9 cellular contexts compared by ENCODE assay signal in genomic region chr18:62869327-62869726, GRCh38.
DNase-seq lines count a peak whose midpoint lies in the region; ATAC-seq and TF ChIP-seq lines count a peak whose summit lies in the region.
"Had no signal": no experiment of that assay in that cellular context is flagged by ENCODE, and none has a peak within 500 bp of the region (broad histone marks: within the 10 kb centered on the region; RNA-seq: fewer than 3 reads in every experiment).

No MANE protein-coding gene starts in this region.

- H3K27me3 Mint-ChIP-seq in IgD-negative memory B cell, result no peaks in the 10 kb centered on the region
- H3K27me3 Mint-ChIP-seq in natural killer cell (ENCODE audit: low read depth in 2 of 2), result no peaks in the 10 kb centered on the region

- no peak overlapping the region for H3K27ac ChIP-seq in adrenal gland
- H3K27ac ChIP-seq: left lung had no signal

- peak overlapping the region; percentile 69 to 86 (median 74) for H3K27ac Mint-ChIP-seq in IgD-negative memory B cell
- peak overlapping the region; percentile 91 to 92 for H3K27ac Mint-ChIP-seq in natural killer cell

- ATAC-seq in GM18873 (IDR thresholded peaks at IDR 0.05; ENCODE audit: low FRiP score, unreplicated experiment) (peak; percentile 57), GM21825 (IDR thresholded peaks at IDR 0.05; ENCODE audit: unreplicated experiment) (peak; percentile 42), natural killer cell (peak; percentile 51 to 62 (median 61))
- ATAC-seq: left lung had no signal

- TF ChIP-seq POLR2A in adrenal gland (IDR thresholded peaks at IDR 0.05), result no peak

- H3K9me3 Mint-ChIP-seq in IgD-negative memory B cell, result no peaks in the 10 kb centered on the region
- no peaks in the 10 kb centered on the region for H3K9me3 Mint-ChIP-seq in natural killer cell

- TF ChIP-seq CTCF in natural killer cell (IDR thresholded peaks at IDR 0.05), result no peak
- TF ChIP-seq CTCF in adrenal gland (IDR thresholded peaks at IDR 0.05), result no peak

- intact Hi-C loops in natural killer cell (cut with micrococcal nuclease), result no loop called here
- intact Hi-C loops in adrenal gland (cut with DNase I), result no loop called here

- H3K36me3 ChIP-seq in adrenal gland (replicated peaks in 1 of 2), result no peaks in the 10 kb centered on the region
- H3K36me3 ChIP-seq: left lung had no signal

- H3K4me1 Mint-ChIP-seq in IgD-negative memory B cell, result peaks cover 0 to 19% (median 7%) of the 10 kb centered on the region in 3 donors
- peaks cover 14 to 18% of the 10 kb centered on the region in 2 donors for H3K4me1 Mint-ChIP-seq in natural killer cell

- H3K4me3 Mint-ChIP-seq in IgD-negative memory B cell (peak overlapping the region in 3 of 4 donors; percentile 71 to 92 (median 82)), natural killer cell (peak overlapping the region; percentile 82)

- no peaks in the 10 kb centered on the region for H3K9me3 ChIP-seq in adrenal gland (replicated peaks in 1 of 3)
- H3K9me3 ChIP-seq: left lung had no signal

- DNase-seq in natural killer cell (no peak), NCI-H82 (lab: John Stamatoyannopoulos, UW) (no peak), adrenal gland (no peak), GF-D8 (lab: John Stamatoyannopoulos, UW) (no peak), Ammon's horn (ENCODE audit: low spot score) (no peak)
- DNase-seq: left lung had no signal

- H3K4me3 ChIP-seq in adrenal gland, result no peak overlapping the region
- H3K4me3 ChIP-seq: left lung had no signal

- H3K27me3 ChIP-seq in adrenal gland, result no peaks in the 10 kb centered on the region
- H3K27me3 ChIP-seq: left lung had no signal

- H3K36me3 Mint-ChIP-seq in IgD-negative memory B cell (peaks cover 2% of the 10 kb centered on the region), natural killer cell (no peaks in the 10 kb centered on the region)

- H3K4me1 ChIP-seq in adrenal gland (replicated peaks in 1 of 2), result no peaks in the 10 kb centered on the region
- H3K4me1 ChIP-seq: left lung had no signal
